ENCODE assay signal across 8 cellular contexts in the genomic region with DNA sequence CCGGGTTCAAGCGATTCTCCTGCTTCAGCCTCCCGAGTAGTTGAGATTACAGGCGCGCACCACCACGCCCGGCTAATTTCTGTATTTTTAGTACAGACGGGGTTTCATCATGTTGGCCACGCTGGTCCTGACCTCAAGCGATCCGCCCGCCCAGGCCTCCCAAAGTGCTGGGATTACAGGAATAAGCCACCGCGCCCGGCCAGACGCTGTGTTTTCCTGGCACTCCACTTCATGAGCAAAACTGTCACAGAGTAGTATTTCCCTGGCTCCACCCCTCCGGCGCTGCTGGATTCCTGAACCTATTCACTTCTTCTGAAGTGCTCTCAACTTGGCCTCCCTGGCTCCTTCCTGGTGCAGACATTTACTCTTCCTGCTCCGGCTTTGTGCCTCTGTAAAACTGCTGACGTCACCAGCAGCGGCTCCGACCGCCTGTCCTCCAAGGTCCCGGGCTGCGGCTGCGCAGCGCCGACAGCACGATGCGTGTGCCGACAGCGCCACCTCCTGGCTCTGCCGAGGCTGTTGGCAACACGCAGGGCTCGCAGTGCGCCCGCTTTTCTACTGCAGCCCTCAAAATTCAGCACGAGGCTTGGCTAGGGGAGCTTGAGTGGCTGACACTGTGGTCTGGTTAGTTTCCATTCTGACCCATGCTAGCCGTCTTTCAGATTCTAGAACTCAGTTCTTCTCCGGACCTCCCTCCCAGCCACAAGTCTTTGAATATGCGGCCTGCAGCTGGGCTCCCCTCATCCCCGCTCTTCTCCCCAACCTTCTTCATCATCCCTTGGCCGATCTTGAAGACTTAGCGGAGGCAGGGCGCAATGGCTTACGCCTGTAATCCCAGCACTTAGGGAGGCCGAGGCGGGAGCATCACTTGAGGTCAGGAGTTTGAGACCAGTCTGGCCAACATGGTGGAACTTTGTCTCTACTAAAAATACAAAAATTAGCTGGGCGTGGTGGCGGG. TPM values are rescaled to one million over a fixed set of nuclear protein-coding genes. Genes with fewer than 3 reads are reported as not detected.
A peak's percentile ranks its signal among the peaks of the same experiment; 100 is the strongest.
DNase-seq lines count a peak whose midpoint lies in the region; ATAC-seq and TF ChIP-seq lines count a peak whose summit lies in the region.

No MANE protein-coding gene starts in this region.

- no peak overlapping the region for H3K4me3 ChIP-seq in RWPE2 (ENCODE audit: severe bottlenecking)
- H3K4me3 ChIP-seq in fibroblast of pulmonary artery (replicated peaks; ENCODE audit: low read depth, low read length): no peak overlapping the region

- intact Hi-C loops in activated T-helper 2 cell treated with anti-CD3 and anti-CD28 coated beads, Interferon-gamma antibody, Interleukin-2, Interleukin-4, amounts not matched to agents 10 μg/mL and 5 μg/mL and 100 μg/mL, durations not matched to agents 14 hours and 24 hours and 36 hours (cut with micrococcal nuclease): loop anchor here (1.0 to 10.0 kb wide), 4 partner anchors 57 to 769 kb away; no protein-coding TSS in a partner anchor

- H3K36me3 ChIP-seq in RWPE2 (ENCODE audit: low read depth): no peaks in the 10 kb centered on the region

- H3K4me1 Mint-ChIP-seq in activated T-helper 2 cell treated with anti-CD3 and anti-CD28 coated beads, Interferon-gamma antibody, Interleukin-2, Interleukin-4, amounts not matched to agents 10 μg/mL and 5 μg/mL and 100 μg/mL, durations not matched to agents 14 hours and 24 hours and 36 hours (ENCODE audit: low read depth): peaks cover 7% of the 10 kb centered on the region
- peaks cover 11% of the 10 kb centered on the region for H3K4me1 Mint-ChIP-seq in nephron

- no peaks in the 10 kb centered on the region for H3K9me3 Mint-ChIP-seq in activated T-helper 2 cell treated with anti-CD3 and anti-CD28 coated beads, Interferon-gamma antibody, Interleukin-2, Interleukin-4, amounts not matched to agents 10 μg/mL and 5 μg/mL and 100 μg/mL, durations not matched to agents 14 hours and 24 hours and 36 hours
- no peaks in the 10 kb centered on the region for H3K9me3 Mint-ChIP-seq in nephron

- peak overlapping the region; percentile 81 for H3K27ac Mint-ChIP-seq in activated T-helper 2 cell treated with anti-CD3 and anti-CD28 coated beads, Interferon-gamma antibody, Interleukin-2, Interleukin-4, amounts not matched to agents 10 μg/mL and 5 μg/mL and 100 μg/mL, durations not matched to agents 14 hours and 24 hours and 36 hours
- H3K27ac Mint-ChIP-seq in nephron: peak overlapping the region; percentile 87 to 98 (median 91)

- TF ChIP-seq CTCF in RWPE2 (IDR thresholded peaks at IDR 0.05; ENCODE audit: poor library complexity, severe bottlenecking) (peak; percentile 98), fibroblast of pulmonary artery (IDR thresholded peaks at IDR 0.05; ENCODE audit: low read length, missing control alignments) (peak; percentile 91), nephron (IDR thresholded peaks at IDR 0.05; ENCODE audit: unreplicated experiment in 3 of 3) (peak; percentile 98)

- DNase-seq in COLO829 (ENCODE audit: low spot score): peak; percentile 94
- DNase-seq in M059J (ENCODE audit: low read depth): peak; percentile 89
- peak; percentile 90 for DNase-seq in RWPE2 (ENCODE audit: low spot score)
- peak; percentile 90 for DNase-seq in activated T-helper 2 cell treated with anti-CD3 and anti-CD28 coated beads, Interferon-gamma antibody, Interleukin-2, Interleukin-4, amounts not matched to agents 10 μg/mL and 5 μg/mL and 100 μg/mL, durations not matched to agents 14 hours and 24 hours and 36 hours (ENCODE audit: low spot score)
- peak; percentile 96 for DNase-seq in fibroblast of pulmonary artery (ENCODE audit: low read depth)
- DNase-seq in stimulated activated naive CD4-positive, alpha-beta T cell (lab: John Stamatoyannopoulos, UW): peak; percentile 77 to 90 (median 88)

- no peaks in the 10 kb centered on the region for H3K27me3 ChIP-seq in RWPE2 (ENCODE audit: insufficient read depth, poor library complexity, severe bottlenecking)

- ATAC-seq in GM21529 (IDR thresholded peaks at IDR 0.05; ENCODE audit: unreplicated experiment) (peak; percentile 81), RWPE2 (ENCODE audit: low read depth) (peak; percentile 94)

- no peaks in the 10 kb centered on the region for H3K36me3 Mint-ChIP-seq in activated T-helper 2 cell treated with anti-CD3 and anti-CD28 coated beads, Interferon-gamma antibody, Interleukin-2, Interleukin-4, amounts not matched to agents 10 μg/mL and 5 μg/mL and 100 μg/mL, durations not matched to agents 14 hours and 24 hours and 36 hours (ENCODE audit: low read depth)
- H3K36me3 Mint-ChIP-seq in nephron (ENCODE audit: low read depth): no peaks in the 10 kb centered on the region

- H3K4me1 ChIP-seq in RWPE2 (ENCODE audit: insufficient read depth, poor library complexity, severe bottlenecking): no peaks in the 10 kb centered on the region

- no peaks in the 10 kb centered on the region for H3K9me3 ChIP-seq in RWPE2 (ENCODE audit: severe bottlenecking)

- peak overlapping the region; percentile 32 for H3K4me3 Mint-ChIP-seq in activated T-helper 2 cell treated with anti-CD3 and anti-CD28 coated beads, Interferon-gamma antibody, Interleukin-2, Interleukin-4, amounts not matched to agents 10 μg/mL and 5 μg/mL and 100 μg/mL, durations not matched to agents 14 hours and 24 hours and 36 hours (ENCODE audit: low read depth)
- H3K4me3 Mint-ChIP-seq in nephron: peak overlapping the region; percentile 65 to 74 (median 66)

- H3K27ac ChIP-seq in RWPE2 (ENCODE audit: poor library complexity, severe bottlenecking): no peak overlapping the region

- peaks cover 13% of the 10 kb centered on the region for H3K27me3 Mint-ChIP-seq in activated T-helper 2 cell treated with anti-CD3 and anti-CD28 coated beads, Interferon-gamma antibody, Interleukin-2, Interleukin-4, amounts not matched to agents 10 μg/mL and 5 μg/mL and 100 μg/mL, durations not matched to agents 14 hours and 24 hours and 36 hours (ENCODE audit: low read depth)
- H3K27me3 Mint-ChIP-seq in nephron (ENCODE audit: low read depth): peaks cover 16% of the 10 kb centered on the region

RNA-seq across cellular contexts. Expression of a gene that starts 36.6 kb away (rescaled TPM):
- total RNA-seq in M059J (2014; rRNA removed; shearing (Covaris generic)): 11.7 and 12.4 TPM in 2 replicates
- total RNA-seq in activated T-helper 2 cell treated with anti-CD3 and anti-CD28 coated beads, Interferon-gamma antibody, Interleukin-2, Interleukin-4, amounts not matched to agents 10 μg/mL and 5 μg/mL and 100 μg/mL, durations not matched to agents 14 hours and 24 hours and 36 hours: 35.6 and 48.3 TPM in 2 replicates
